ENCODE assay signal across 24 cellular contexts in genomic region chr3:89155811-89156210, GRCh38. TPM values are rescaled to one million over a fixed set of nuclear protein-coding genes. Genes with fewer than 3 reads are reported as not detected.
DNase-seq lines count a peak whose midpoint lies in the region; ATAC-seq and TF ChIP-seq lines count a peak whose summit lies in the region.
"Had no signal": no experiment of that assay in that cellular context is flagged by ENCODE, and none has a peak within 500 bp of the region (broad histone marks: within the 10 kb centered on the region; RNA-seq: fewer than 3 reads in every experiment).

No MANE protein-coding gene starts in this region.

- H3K27ac ChIP-seq in right atrium auricular region (peak overlapping the region; percentile 18 to 45), neural progenitor cell (no peak overlapping the region), brain microvascular endothelial cell (no peak overlapping the region)
- H3K27ac ChIP-seq: body of pancreas, parathyroid adenoma, testis had no signal

- H3K9me3 ChIP-seq in right atrium auricular region: no peaks in the 10 kb centered on the region
- no peaks in the 10 kb centered on the region for H3K9me3 ChIP-seq in neural progenitor cell (ENCODE audit: low read depth)
- H3K9me3 ChIP-seq: body of pancreas, sigmoid colon, testis, uterus had no signal

- no peaks in the 10 kb centered on the region for H3K4me1 ChIP-seq in right atrium auricular region
- H3K4me1 ChIP-seq in neural progenitor cell: no peaks in the 10 kb centered on the region
- H3K4me1 ChIP-seq: body of pancreas, parathyroid adenoma, testis, uterus had no signal

- H3K4me1 Mint-ChIP-seq in neural progenitor cell (peaks cover 5% of the 10 kb centered on the region), immature natural killer cell (no peaks in the 10 kb centered on the region)
- H3K4me1 Mint-ChIP-seq: activated naive CD8-positive, alpha-beta T cell treated with anti-CD3 and anti-CD28 coated beads, Interleukin-2, amount 50 U/mL, for 24 hours; CD4-positive, alpha-beta memory T cell; natural killer cell; stimulated activated memory B cell treated with anti-CD40 and anti-IgM and Interleukin-4, amounts not matched to agents 10 μg/mL and 1 μg/mL and 100 μg/mL, for 72 hours had no signal

- DNase-seq in right atrium auricular region (ENCODE audit: low spot score) (no peak), Right ventricle myocardium superior (no peak), fibroblast of villous mesenchyme (ENCODE audit: low read depth) (peak; percentile 1), neural progenitor cell (ENCODE audit: low spot score) (no peak), brain microvascular endothelial cell (no peak), GOT3 (lab: John Stamatoyannopoulos, UW) (no peak), immature natural killer cell (no peak)
- DNase-seq: activated CD4-positive, alpha-beta T cell treated with anti-CD3 and anti-CD28 coated beads for 4 hours; activated naive CD8-positive, alpha-beta T cell treated with anti-CD3 and anti-CD28 coated beads, Interleukin-2, amount 50 U/mL, for 24 hours; activated T-cell treated with anti-CD3 and anti-CD28 coated beads, Interleukin-2, amount 50 U/mL, for 4 hours; body of pancreas; CD4-positive, alpha-beta memory T cell; midbrain; natural killer cell; NCI-H1694; OCI-M1; sigmoid colon; stimulated activated CD4-positive, alpha-beta T cell treated with anti-CD3 and anti-CD28 coated beads, Interleukin-4, amount 100 ng/mL, for 4 hours; testis; uterus had no signal

- intact Hi-C loops in Right ventricle myocardium superior (cut with DNase I): no loop called here

- H2AFZ ChIP-seq in neural progenitor cell (replicated peaks): peak overlapping the region; percentile 74
- H2AFZ ChIP-seq: parathyroid adenoma had no signal

- ATAC-seq in Right ventricle myocardium superior (ENCODE audit: poor library complexity) (no peak), HG02973 (IDR thresholded peaks at IDR 0.05; ENCODE audit: unreplicated experiment) (no peak)
- ATAC-seq: activated naive CD8-positive, alpha-beta T cell treated with anti-CD3 and anti-CD28 coated beads, Interleukin-2, amount 50 U/mL, for 24 hours; activated T-cell treated with anti-CD3 and anti-CD28 coated beads, Interleukin-2, amount 50 U/mL, for 4 hours; body of pancreas; natural killer cell; stimulated activated memory B cell treated with anti-CD40 and anti-IgM and Interleukin-4, amounts not matched to agents 10 μg/mL and 1 μg/mL and 100 μg/mL, for 72 hours had no signal

- H3K36me3 Mint-ChIP-seq in neural progenitor cell (no peaks in the 10 kb centered on the region), immature natural killer cell (no peaks in the 10 kb centered on the region)
- H3K36me3 Mint-ChIP-seq: CD4-positive, alpha-beta memory T cell; natural killer cell; stimulated activated memory B cell treated with anti-CD40 and anti-IgM and Interleukin-4, amounts not matched to agents 10 μg/mL and 1 μg/mL and 100 μg/mL, for 72 hours had no signal

- H3K4me2 ChIP-seq in neural progenitor cell: no peak overlapping the region

- H3K4me3 Mint-ChIP-seq in neural progenitor cell (no peak overlapping the region), immature natural killer cell (no peak overlapping the region)
- H3K4me3 Mint-ChIP-seq: activated naive CD8-positive, alpha-beta T cell treated with anti-CD3 and anti-CD28 coated beads, Interleukin-2, amount 50 U/mL, for 24 hours; activated T-cell treated with anti-CD3 and anti-CD28 coated beads, Interleukin-2, amount 50 U/mL, for 4 hours; CD4-positive, alpha-beta memory T cell; natural killer cell; stimulated activated memory B cell treated with anti-CD40 and anti-IgM and Interleukin-4, amounts not matched to agents 10 μg/mL and 1 μg/mL and 100 μg/mL, for 72 hours; T-helper 2 cell treated with Interferon-gamma antibody and Interleukin-4, amounts not matched to agents 5 μg/mL and 100 μg/mL, for 36 hours had no signal

- H3K9ac ChIP-seq in neural progenitor cell: no peak overlapping the region
- H3K9ac ChIP-seq: parathyroid adenoma had no signal

- no peaks in the 10 kb centered on the region for H3K27me3 ChIP-seq in right atrium auricular region
- H3K27me3 ChIP-seq in neural progenitor cell: no peaks in the 10 kb centered on the region
- H3K27me3 ChIP-seq in brain microvascular endothelial cell (replicated peaks): no peaks in the 10 kb centered on the region
- H3K27me3 ChIP-seq: body of pancreas, sigmoid colon, testis, uterus had no signal

- H3K4me3 ChIP-seq in right atrium auricular region (no peak overlapping the region), fibroblast of villous mesenchyme (ENCODE audit: low read depth, low read length) (no peak overlapping the region), neural progenitor cell (no peak overlapping the region), brain microvascular endothelial cell (ENCODE audit: low read depth, low read length) (no peak overlapping the region)
- H3K4me3 ChIP-seq: body of pancreas, sigmoid colon, testis, uterus had no signal

- H3K27ac Mint-ChIP-seq in neural progenitor cell: peak overlapping the region; percentile 7
- H3K27ac Mint-ChIP-seq in immature natural killer cell: no peak overlapping the region
- H3K27ac Mint-ChIP-seq: activated naive CD8-positive, alpha-beta T cell treated with anti-CD3 and anti-CD28 coated beads, Interleukin-2, amount 50 U/mL, for 24 hours; CD4-positive, alpha-beta memory T cell; natural killer cell; stimulated activated memory B cell treated with anti-CD40 and anti-IgM and Interleukin-4, amounts not matched to agents 10 μg/mL and 1 μg/mL and 100 μg/mL, for 72 hours; T-helper 2 cell treated with Interferon-gamma antibody and Interleukin-4, amounts not matched to agents 5 μg/mL and 100 μg/mL, for 36 hours had no signal

- in situ Hi-C loops in brain microvascular endothelial cell (cut with HindIII; ENCODE audit: low pct_ligation_motif_present, low sequenced_read_pairs): no loop called here

- H3K27me3 Mint-ChIP-seq in neural progenitor cell (ENCODE audit: insufficient read depth, low read depth): no peaks in the 10 kb centered on the region
- H3K27me3 Mint-ChIP-seq in immature natural killer cell (ENCODE audit: low read depth in 3 of 3): peaks cover 0 to 2% (median 0%) of the 10 kb centered on the region in 3 donors
- H3K27me3 Mint-ChIP-seq: activated naive CD8-positive, alpha-beta T cell treated with anti-CD3 and anti-CD28 coated beads, Interleukin-2, amount 50 U/mL, for 24 hours; CD4-positive, alpha-beta memory T cell; stimulated activated memory B cell treated with anti-CD40 and anti-IgM and Interleukin-4, amounts not matched to agents 10 μg/mL and 1 μg/mL and 100 μg/mL, for 72 hours had no signal

- H3K79me2 ChIP-seq in neural progenitor cell (ENCODE audit: low read depth): no peaks in the 10 kb centered on the region
- H3K79me2 ChIP-seq: parathyroid adenoma had no signal

- no peaks in the 10 kb centered on the region for H4K20me1 ChIP-seq in neural progenitor cell (ENCODE audit: low read depth)

- H3K9me3 Mint-ChIP-seq in neural progenitor cell: no peaks in the 10 kb centered on the region
- peaks cover 4 to 34% (median 12%) of the 10 kb centered on the region in 6 donors for H3K9me3 Mint-ChIP-seq in immature natural killer cell
- H3K9me3 Mint-ChIP-seq: activated naive CD8-positive, alpha-beta T cell treated with anti-CD3 and anti-CD28 coated beads, Interleukin-2, amount 50 U/mL, for 24 hours; stimulated activated memory B cell treated with anti-CD40 and anti-IgM and Interleukin-4, amounts not matched to agents 10 μg/mL and 1 μg/mL and 100 μg/mL, for 72 hours; T-helper 2 cell treated with Interferon-gamma antibody and Interleukin-4, amounts not matched to agents 5 μg/mL and 100 μg/mL, for 36 hours had no signal

- TF ChIP-seq CTCF in right atrium auricular region (IDR thresholded peaks at IDR 0.05) (no peak), fibroblast of villous mesenchyme (IDR thresholded peaks at IDR 0.05; ENCODE audit: insufficient read depth, low read depth, low read length) (no peak), neural progenitor cell (IDR thresholded peaks at IDR 0.05) (no peak), brain microvascular endothelial cell (IDR thresholded peaks at IDR 0.05; ENCODE audit: low read depth, low read length, missing control alignments) (no peak)

- H3K36me3 ChIP-seq in right atrium auricular region: no peaks in the 10 kb centered on the region
- H3K36me3 ChIP-seq in neural progenitor cell: no peaks in the 10 kb centered on the region
- H3K36me3 ChIP-seq in brain microvascular endothelial cell (replicated peaks): no peaks in the 10 kb centered on the region
- H3K36me3 ChIP-seq: sigmoid colon, uterus had no signal

- no peaks in the 10 kb centered on the region for H3F3A ChIP-seq in neural progenitor cell (ENCODE audit: low read depth)

RNA-seq across cellular contexts. Expression of gene EPHA3, which starts 48.4 kb away (rescaled TPM):
- total RNA-seq in right atrium auricular region (1 to 10 TPM; 5.3 to 5.4 TPM), Right ventricle myocardium superior (3.5 TPM), fibroblast of villous mesenchyme (under 0.01 and 0.64 TPM in 2 replicates), neural progenitor cell (ENCODE audit: low replicate concordance) (0.34 and 0.36 TPM in 2 replicates)
- not detected for polyA plus RNA-seq in immature natural killer cell
- total RNA-seq: activated T-cell treated with anti-CD3 and anti-CD28 coated beads, Interleukin-2, amount 50 U/mL, for 4 hours; CD4-positive, alpha-beta memory T cell; natural killer cell had no signal
- polyA plus RNA-seq: CD4-positive, alpha-beta memory T cell had no signal

Comparison
In these comparisons a context has a peak if more than half of its experiments do, and no peak if none do; other contexts are left out.
1. H3K27ac ChIP-seq: peak in right atrium auricular region (2 of 2); none in neural progenitor cell (single experiment) and brain microvascular endothelial cell (single experiment).